In genomic region chr19:30319411-30319810, GRCh38 we compare ENCODE assay signal across 39 cellular contexts. TPM values are rescaled to one million over a fixed set of nuclear protein-coding genes. Genes with fewer than 3 reads are reported as not detected.
"Had no signal": no experiment of that assay in that cellular context is flagged by ENCODE, and none has a peak within 500 bp of the region (broad histone marks: within the 10 kb centered on the region; RNA-seq: fewer than 3 reads in every experiment).

No MANE protein-coding gene starts in this region.

- DNase-seq: Kasumi-1, KG1, MM.1S, MV-4-11, NCI-H1048, NCI-H1092, NCI-H1092 treated with DMSO at 0.1 percent for 48 hours, NCI-H1105, NCI-H1105 treated with DMSO at 0.1 percent for 48 hours, NCI-H1417, NCI-H1417 treated with DMSO at 0.1 percent for 48 hours, NCI-H1436, NCI-H1436 treated with DMSO at 0.1 percent for 48 hours, NCI-H146, NCI-H1694, NCI-H1694 treated with DMSO at 0.1 percent for 48 hours, NCI-H187, NCI-H187 treated with DMSO at 0.1 percent for 48 hours, NCI-H1930, NCI-H2029, NCI-H2029 treated with DMSO at 0.1 percent for 48 hours, NCI-H2081, NCI-H2081 treated with DMSO at 0.1 percent for 48 hours, NCI-H2107, NCI-H2171, NCI-H2227 treated with DMSO at 0.1 percent for 48 hours, NCI-H226, NCI-H345, NCI-H446, NCI-H446 treated with DMSO at 0.1 percent for 48 hours, NCI-H510A, NCI-H510A treated with DMSO at 0.1 percent for 48 hours, NCI-H524, NCI-H524 treated with DMSO at 0.1 percent for 48 hours had no signal

- H3K27ac ChIP-seq: KMS-11 had no signal

- H3K9ac ChIP-seq: KMS-11 had no signal

- H3K4me2 ChIP-seq: KMS-11 had no signal

RNA-seq across cellular contexts. Expression of gene ZNF536, which starts 52.8 kb away (rescaled TPM):
- total RNA-seq: LHCN-M2, M059J, MCF 10A, NCI-H460 had no signal
